In the genomic region with DNA sequence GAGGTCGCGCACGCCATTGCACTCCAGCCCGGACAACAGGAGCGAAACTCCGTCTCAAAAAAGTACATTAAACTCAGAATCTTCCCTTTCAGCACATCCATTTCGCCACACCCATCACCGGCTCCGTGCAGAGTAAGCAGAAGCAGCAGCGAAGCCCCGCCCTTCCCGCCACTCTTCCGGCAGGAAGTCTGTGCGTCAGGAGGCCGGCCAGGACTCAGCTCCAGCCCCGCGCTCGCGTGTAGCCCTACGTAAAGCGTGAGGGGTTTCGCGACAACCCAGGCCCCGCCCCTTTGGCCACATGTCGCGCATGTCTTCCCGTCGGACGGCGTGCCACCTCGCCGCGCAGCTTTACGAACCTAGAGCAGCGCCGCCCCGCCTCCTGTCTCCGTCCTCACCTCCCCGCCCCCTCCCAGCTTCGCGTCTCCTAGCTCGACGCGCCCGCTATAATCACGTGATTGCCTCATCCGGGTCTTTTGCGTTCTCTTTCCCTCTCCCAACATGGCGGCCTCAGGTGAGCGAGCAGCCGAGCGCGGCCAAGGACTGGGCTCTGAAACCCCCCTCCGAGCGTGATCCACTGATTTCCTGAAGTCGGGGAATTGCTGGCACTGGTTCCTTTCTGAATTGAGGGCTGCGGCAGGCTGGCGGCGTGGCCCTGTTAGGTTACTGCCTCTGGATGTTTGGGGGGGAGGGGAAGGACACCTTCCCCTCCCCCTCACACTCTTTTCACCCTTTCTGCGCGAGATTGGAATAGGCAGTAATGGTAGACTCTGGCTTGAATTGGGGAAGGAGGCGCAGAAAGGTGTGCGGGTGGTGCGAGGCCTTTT, we compare ENCODE assay signal across 8 cellular contexts.
DNase-seq lines count a peak whose midpoint lies in the region; ATAC-seq and TF ChIP-seq lines count a peak whose summit lies in the region.

A gene with protein sequence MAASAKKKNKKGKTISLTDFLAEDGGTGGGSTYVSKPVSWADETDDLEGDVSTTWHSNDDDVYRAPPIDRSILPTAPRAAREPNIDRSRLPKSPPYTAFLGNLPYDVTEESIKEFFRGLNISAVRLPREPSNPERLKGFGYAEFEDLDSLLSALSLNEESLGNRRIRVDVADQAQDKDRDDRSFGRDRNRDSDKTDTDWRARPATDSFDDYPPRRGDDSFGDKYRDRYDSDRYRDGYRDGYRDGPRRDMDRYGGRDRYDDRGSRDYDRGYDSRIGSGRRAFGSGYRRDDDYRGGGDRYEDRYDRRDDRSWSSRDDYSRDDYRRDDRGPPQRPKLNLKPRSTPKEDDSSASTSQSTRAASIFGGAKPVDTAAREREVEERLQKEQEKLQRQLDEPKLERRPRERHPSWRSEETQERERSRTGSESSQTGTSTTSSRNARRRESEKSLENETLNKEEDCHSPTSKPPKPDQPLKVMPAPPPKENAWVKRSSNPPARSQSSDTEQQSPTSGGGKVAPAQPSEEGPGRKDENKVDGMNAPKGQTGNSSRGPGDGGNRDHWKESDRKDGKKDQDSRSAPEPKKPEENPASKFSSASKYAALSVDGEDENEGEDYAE (plus strand): TSS at position 471 of the 824 bp plus-strand sequence. CDS start 28 bp downstream, at position 499.

- peak within 1 kb of the TSS; percentile 96 for H3K4me3 ChIP-seq in AG09309 (ENCODE audit: control insufficient read depth, low read depth, low read length)

- H3K27ac Mint-ChIP-seq in central memory CD8-positive, alpha-beta T cell (ENCODE audit: low read depth) = peak within 1 kb of the TSS; percentile 90

- DNase-seq in AG09309 (ENCODE audit: low read depth) = peak; percentile 98
- DNase-seq in NCI-H446 (lab: John Stamatoyannopoulos, UW) = peak; percentile 96 to 99
- peak; percentile 99 for DNase-seq in activated CD4-positive, CD25-positive, alpha-beta regulatory T cell treated with anti-CD3 and anti-CD28 coated beads, Interleukin-2, amount 50 U/mL, for 16 hours (ENCODE audit: low read depth, low spot score)
- peak; percentile 96 to 99 for DNase-seq in central memory CD8-positive, alpha-beta T cell (ENCODE audit: low spot score in 2 of 2)
- peak; percentile 97 for DNase-seq in inferior parietal cortex (ENCODE audit: extremely low spot score)
- DNase-seq in stimulated activated CD4-positive, alpha-beta T cell treated with anti-CD3 and anti-CD28 coated beads, Interleukin-12 subunit alpha, Interleukin-12 subunit beta, amount 100 ng/mL, for 24 hours (ENCODE audit: low read depth in 2 of 2) = peak; percentile 98 to 99

- no peak for TF ChIP-seq CTCF in AG09309 (IDR thresholded peaks at IDR 0.05; ENCODE audit: control insufficient read depth, insufficient read depth, low read depth, low read length, missing control alignments)

- H3K27me3 Mint-ChIP-seq in central memory CD8-positive, alpha-beta T cell = no peaks in the 10 kb centered on the region

- H3K4me1 Mint-ChIP-seq in central memory CD8-positive, alpha-beta T cell = peaks cover 48% of the 10 kb centered on the region

- no peaks in the 10 kb centered on the region for H3K9me3 Mint-ChIP-seq in central memory CD8-positive, alpha-beta T cell

- H3K36me3 Mint-ChIP-seq in central memory CD8-positive, alpha-beta T cell (ENCODE audit: insufficient read depth) = peaks cover 20% of the 10 kb centered on the region

- H3K4me3 Mint-ChIP-seq in central memory CD8-positive, alpha-beta T cell = peak within 1 kb of the TSS; percentile 100

- ATAC-seq in GM19025 (IDR thresholded peaks at IDR 0.05; ENCODE audit: low read depth, unreplicated experiment) = peak; percentile 95
- ATAC-seq in HG03342 (IDR thresholded peaks at IDR 0.05; ENCODE audit: unreplicated experiment) = peak; percentile 92
- ATAC-seq in central memory CD8-positive, alpha-beta T cell (replicated peaks; ENCODE audit: extremely low read depth, poor library complexity, severe bottlenecking) = peak; percentile 92

Comparison
In these comparisons a context has a peak if more than half of its experiments do, and no peak if none do; other contexts are left out.
1. Peak in every context shown above with its lines: DNase-seq, ATAC-seq and H3K4me3 ChIP-seq.